In genomic region chr7:92761391-92762098, GRCh38 we compare ENCODE assay signal across 1 cellular context.
TF ChIP-seq lines count a peak whose summit lies in the region.

No MANE protein-coding gene starts in this region.

TF ChIP-seq in IMR-90, 13 proteins besides CTCF, POLR2A, EP300 and RAD21 (continued from another document):
- no peak for TF ChIP-seq NFE2L2 (IDR thresholded peaks at IDR 0.05; ENCODE audit: low read depth, low read length)
